In the genomic region with DNA sequence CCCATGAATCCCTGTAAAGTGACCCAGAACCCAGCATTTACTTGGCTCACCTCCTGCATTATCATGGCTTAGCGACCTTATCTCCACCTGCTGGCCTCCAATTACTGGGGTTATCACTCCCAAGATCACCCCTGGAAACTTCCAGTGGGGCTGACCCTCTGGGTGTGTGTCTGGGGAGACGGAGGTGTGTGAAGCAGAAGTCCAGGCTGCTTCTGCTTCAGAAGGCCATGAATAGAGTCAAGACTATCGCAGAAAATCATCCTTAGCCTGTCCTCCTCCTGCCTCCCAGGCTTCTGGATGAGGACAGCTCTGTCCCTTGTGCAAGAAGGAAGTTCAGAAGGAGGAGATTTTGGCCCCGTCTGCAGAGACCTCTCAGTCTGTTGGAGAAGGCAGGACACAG, we compare ENCODE assay signal across 1 cellular context.
TF ChIP-seq lines count a peak whose summit lies in the region.

No MANE protein-coding gene starts in this region.

TF ChIP-seq in GM23338, 12 proteins besides CTCF, POLR2A, EP300 and RAD21:
- no peak for TF ChIP-seq CREB1 (CRISPR knock-in tag; IDR thresholded peaks at IDR 0.05; ENCODE audit: low read depth)
- no peak for TF ChIP-seq ZNF114 (CRISPR knock-in tag; IDR thresholded peaks at IDR 0.05)
- TF ChIP-seq NANOG (IDR thresholded peaks at IDR 0.05; ENCODE audit: borderline replicate concordance): no peak
- TF ChIP-seq, protein P1, sequence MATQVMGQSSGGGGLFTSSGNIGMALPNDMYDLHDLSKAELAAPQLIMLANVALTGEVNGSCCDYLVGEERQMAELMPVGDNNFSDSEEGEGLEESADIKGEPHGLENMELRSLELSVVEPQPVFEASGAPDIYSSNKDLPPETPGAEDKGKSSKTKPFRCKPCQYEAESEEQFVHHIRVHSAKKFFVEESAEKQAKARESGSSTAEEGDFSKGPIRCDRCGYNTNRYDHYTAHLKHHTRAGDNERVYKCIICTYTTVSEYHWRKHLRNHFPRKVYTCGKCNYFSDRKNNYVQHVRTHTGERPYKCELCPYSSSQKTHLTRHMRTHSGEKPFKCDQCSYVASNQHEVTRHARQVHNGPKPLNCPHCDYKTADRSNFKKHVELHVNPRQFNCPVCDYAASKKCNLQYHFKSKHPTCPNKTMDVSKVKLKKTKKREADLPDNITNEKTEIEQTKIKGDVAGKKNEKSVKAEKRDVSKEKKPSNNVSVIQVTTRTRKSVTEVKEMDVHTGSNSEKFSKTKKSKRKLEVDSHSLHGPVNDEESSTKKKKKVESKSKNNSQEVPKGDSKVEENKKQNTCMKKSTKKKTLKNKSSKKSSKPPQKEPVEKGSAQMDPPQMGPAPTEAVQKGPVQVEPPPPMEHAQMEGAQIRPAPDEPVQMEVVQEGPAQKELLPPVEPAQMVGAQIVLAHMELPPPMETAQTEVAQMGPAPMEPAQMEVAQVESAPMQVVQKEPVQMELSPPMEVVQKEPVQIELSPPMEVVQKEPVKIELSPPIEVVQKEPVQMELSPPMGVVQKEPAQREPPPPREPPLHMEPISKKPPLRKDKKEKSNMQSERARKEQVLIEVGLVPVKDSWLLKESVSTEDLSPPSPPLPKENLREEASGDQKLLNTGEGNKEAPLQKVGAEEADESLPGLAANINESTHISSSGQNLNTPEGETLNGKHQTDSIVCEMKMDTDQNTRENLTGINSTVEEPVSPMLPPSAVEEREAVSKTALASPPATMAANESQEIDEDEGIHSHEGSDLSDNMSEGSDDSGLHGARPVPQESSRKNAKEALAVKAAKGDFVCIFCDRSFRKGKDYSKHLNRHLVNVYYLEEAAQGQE (IDR thresholded peaks at IDR 0.05; ENCODE audit: unreplicated experiment): no peak
- TF ChIP-seq ZNF331 (CRISPR knock-in tag; IDR thresholded peaks at IDR 0.05; ENCODE audit: low read depth): no peak
- no peak for TF ChIP-seq EZH2 (IDR thresholded peaks at IDR 0.05; ENCODE audit: low read depth, unreplicated experiment)
- TF ChIP-seq EZH2phosphoT487 (IDR thresholded peaks at IDR 0.05; ENCODE audit: unreplicated experiment): no peak
TF ChIP-seq in GM23338: peak in this region for 0.
